Comparison of ENCODE assay signal across 29 cellular contexts in the genomic region with DNA sequence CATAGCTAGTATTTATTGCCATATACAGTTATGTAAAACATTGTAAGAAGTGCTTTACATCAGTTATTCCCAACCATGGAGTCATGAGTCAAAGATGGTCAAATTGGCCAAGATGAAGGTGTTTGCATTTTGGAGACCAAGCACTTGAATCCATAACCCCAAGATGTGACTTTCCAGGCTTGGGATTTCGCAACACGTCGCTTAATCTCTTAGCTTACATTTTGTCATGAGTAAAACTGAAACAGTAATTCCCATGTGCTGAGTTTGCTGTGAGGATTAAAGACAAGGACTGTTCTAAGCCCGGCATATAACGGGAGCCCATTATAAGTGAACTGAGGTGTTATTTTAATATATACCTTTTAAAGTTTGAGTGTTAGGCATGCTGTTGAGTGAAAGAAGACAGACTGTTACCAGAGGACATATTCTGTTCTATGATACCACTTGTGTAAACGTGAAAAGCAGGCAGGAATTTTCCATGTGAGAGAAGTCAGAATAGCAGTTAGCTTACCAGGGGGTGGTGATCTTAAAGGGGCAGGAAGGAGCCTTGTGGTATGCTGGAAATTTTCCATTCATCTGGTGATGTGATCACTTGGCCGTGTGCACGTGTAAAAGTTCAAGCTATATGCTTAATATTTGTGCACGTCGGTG.
"Had no signal": no experiment of that assay in that cellular context is flagged by ENCODE, and none has a peak within 500 bp of the region (broad histone marks: within the 10 kb centered on the region; RNA-seq: fewer than 3 reads in every experiment).

No MANE protein-coding gene starts in this region.

- H3K27me3 ChIP-seq: brain microvascular endothelial cell, esophagus muscularis mucosa, neutrophil, pancreas, testis, transverse colon, uterus had no signal

- ATAC-seq: activated CD4-positive, CD25-positive, alpha-beta regulatory T cell treated with anti-CD3 and anti-CD28 coated beads, Interleukin-2, amount 50 U/mL, for 24 hours; pancreas had no signal

- H3K4me1 ChIP-seq: esophagus muscularis mucosa, pancreas, prostate gland, testis, transverse colon, uterus had no signal

- FAIRE-seq: astrocyte, pancreas had no signal

- H3K36me3 ChIP-seq: brain microvascular endothelial cell, esophagus muscularis mucosa, neutrophil, pancreas, prostate gland, transverse colon, uterus, WERI-Rb-1 had no signal

- DNase-seq: activated CD4-positive, alpha-beta T cell treated with anti-CD3 and anti-CD28 coated beads for 48 hours; activated CD4-positive, alpha-beta T cell treated with anti-CD3 and anti-CD28 coated beads, Interleukin-2, amount 50 U/mL, for 48 hours; activated CD8-positive, alpha-beta memory T cell treated with anti-CD3 and anti-CD28 coated beads for 24 hours; activated CD8-positive, alpha-beta memory T cell treated with anti-CD3 and anti-CD28 coated beads, Interleukin-2, amount 50 U/mL, for 4 hours; activated gamma-delta T cell; activated naive CD4-positive, alpha-beta T cell treated with anti-CD3 and anti-CD28 coated beads, Interleukin-2, amount 50 U/mL, for 16 hours; activated T-cell treated with anti-CD3 and anti-CD28 coated beads, Interleukin-2, amount 50 U/mL, for 1 hour; amniotic stem cell; brain microvascular endothelial cell; central memory CD4-positive, alpha-beta T cell; endodermal cell; foreskin melanocyte; mammary epithelial cell; naive B cell; nephron progenitor cell; pancreas; stimulated activated CD4-positive, alpha-beta T cell treated with anti-CD3 and anti-CD28 coated beads, Interleukin-2, amount 100 ng/mL, for 48 hours; stimulated activated naive CD4-positive, alpha-beta T cell treated with Interleukin-2 at 50 U/mL for 16 hours; SW 1271; T-helper 9 cell; testis; transverse colon; uterus; WERI-Rb-1 had no signal

- H3K27ac ChIP-seq: brain microvascular endothelial cell, esophagus muscularis mucosa, neutrophil, pancreas, prostate gland, testis, transverse colon, uterus, WERI-Rb-1 had no signal

- H3K9me3 ChIP-seq: esophagus muscularis mucosa, neutrophil, pancreas, prostate gland, testis, transverse colon, uterus had no signal

- H3K4me3 ChIP-seq: esophagus muscularis mucosa, pancreas, prostate gland, testis, transverse colon, uterus had no signal
